11 cellular contexts compared by ENCODE assay signal in the genomic region with DNA sequence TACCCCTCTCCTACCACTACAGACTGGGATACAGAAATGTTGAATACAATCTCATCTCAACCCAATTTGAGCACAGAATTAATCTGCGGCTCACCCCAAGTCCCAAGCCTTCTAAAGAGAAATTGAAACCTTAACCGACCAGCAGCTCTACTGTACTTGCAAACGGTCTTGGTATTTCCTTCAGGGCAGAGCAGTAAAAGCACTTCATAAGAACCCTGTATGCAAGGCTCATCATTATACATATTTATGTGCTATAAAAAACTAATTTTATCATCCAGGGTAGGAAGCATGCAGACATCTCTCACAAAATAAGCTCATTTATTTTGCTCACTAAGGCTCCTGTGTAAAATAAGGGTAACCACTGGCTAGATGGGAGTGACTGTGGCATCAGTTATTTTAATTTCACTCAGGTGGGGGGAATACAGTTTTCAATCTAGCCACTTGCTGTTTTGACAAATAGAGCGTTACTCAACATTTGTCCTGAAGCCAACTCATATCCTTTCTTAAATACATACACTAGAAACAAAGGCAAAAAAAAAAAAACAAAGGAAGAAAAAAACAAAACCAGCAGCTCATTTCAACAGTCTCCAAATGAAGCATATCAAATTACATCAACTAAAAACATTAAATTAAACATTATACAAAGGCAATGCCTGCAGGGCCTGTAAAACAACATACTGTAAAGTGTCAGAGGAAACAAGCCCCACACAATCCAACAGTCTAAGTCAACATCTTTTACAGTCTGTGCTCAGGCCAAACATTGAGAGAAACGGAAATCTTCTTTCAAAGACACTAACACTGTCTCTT.
DNase-seq lines count a peak whose midpoint lies in the region; ATAC-seq, FAIRE-seq and TF ChIP-seq lines count a peak whose summit lies in the region.
"Had no signal": no experiment of that assay in that cellular context is flagged by ENCODE, and none has a peak within 500 bp of the region (broad histone marks: within the 10 kb centered on the region; RNA-seq: fewer than 3 reads in every experiment).

No MANE protein-coding gene starts in this region.

- H3K4me3 ChIP-seq in mucosa of descending colon = no peak overlapping the region
- H3K4me3 ChIP-seq: cardiac muscle cell had no signal

- no peaks in the 10 kb centered on the region for H3K36me3 ChIP-seq in mucosa of descending colon (ENCODE audit: low read depth)
- H3K36me3 ChIP-seq: cardiac muscle cell had no signal

- H3K36me3 Mint-ChIP-seq in brain = peaks cover 18% of the 10 kb centered on the region

- TF ChIP-seq POLR2A in H54 (IDR thresholded peaks at IDR 0.05; ENCODE audit: low read depth, low read length) = no peak

- peaks cover 46% of the 10 kb centered on the region for H3K4me1 Mint-ChIP-seq in brain

- no peak for FAIRE-seq in H54 (lab: Jason Lieb, UNC)

- peaks cover 58% of the 10 kb centered on the region for H3K4me1 ChIP-seq in mucosa of descending colon (ENCODE audit: low read depth)

- TF ChIP-seq CTCF in brain (conservative IDR thresholded peaks at IDR 0.05) (no peak), mucosa of descending colon (IDR thresholded peaks at IDR 0.05) (no peak)

- peak overlapping the region in 1 of 5 experiments; percentile 62 for H3K4me3 Mint-ChIP-seq in brain
- H3K4me3 Mint-ChIP-seq: neural crest cell had no signal

- H3K9me3 Mint-ChIP-seq in brain = no peaks in the 10 kb centered on the region
- H3K9me3 Mint-ChIP-seq: neural crest cell had no signal

- no peaks in the 10 kb centered on the region for H3K27me3 Mint-ChIP-seq in brain

- H3K27ac Mint-ChIP-seq in brain = peak overlapping the region in 3 of 5 experiments; percentile 39 to 72 (median 57)

- no peaks in the 10 kb centered on the region for H3K9me3 ChIP-seq in mucosa of descending colon

- ATAC-seq in mucosa of descending colon = peak; percentile 64
- no peak for ATAC-seq in stimulated activated naive CD8-positive, alpha-beta T cell treated with anti-CD3 and anti-CD28 coated beads, Interleukin-15, Interleukin-2, amounts not matched to agents 100 U/mL and 50 U/mL, for 24 hours
- no peak for ATAC-seq in GM18519 (IDR thresholded peaks at IDR 0.05; ENCODE audit: low FRiP score, unreplicated experiment)

- peak; percentile 43 for DNase-seq in DMS53 treated with DMSO at 0.1 percent for 48 hours (lab: John Stamatoyannopoulos, UW; ENCODE audit: unreplicated experiment)
- DNase-seq in NCI-H146 treated with DMSO at 0.1 percent for 48 hours (lab: John Stamatoyannopoulos, UW; ENCODE audit: unreplicated experiment) = peak; percentile 98
- DNase-seq in mucosa of descending colon = peak in 1 of 3 donors; percentile 48
- no peak for DNase-seq in stimulated activated naive CD8-positive, alpha-beta T cell treated with anti-CD3 and anti-CD28 coated beads, Interleukin-15, Interleukin-2, amounts not matched to agents 100 U/mL and 50 U/mL, for 24 hours
- no peak for DNase-seq in H54 (ENCODE audit: insufficient read length, low spot score)
- DNase-seq in kidney tubule cell (ENCODE audit: low spot score) = no peak
- DNase-seq: T-helper 1 cell had no signal

- intact Hi-C loops in mucosa of descending colon (cut with DNase I, micrococcal nuclease) = no loop called here

Comparison
In these comparisons a context has a peak if more than half of its experiments do, and no peak if none do; other contexts are left out.
1. DNase-seq: peak in DMS53 treated with DMSO at 0.1 percent for 48 hours (single experiment) and NCI-H146 treated with DMSO at 0.1 percent for 48 hours (single experiment); none in stimulated activated naive CD8-positive, alpha-beta T cell treated with anti-CD3 and anti-CD28 coated beads, Interleukin-15, Interleukin-2, amounts not matched to agents 100 U/mL and 50 U/mL, for 24 hours (single experiment), H54 (single experiment) and kidney tubule cell (single experiment).